In the genomic region with DNA sequence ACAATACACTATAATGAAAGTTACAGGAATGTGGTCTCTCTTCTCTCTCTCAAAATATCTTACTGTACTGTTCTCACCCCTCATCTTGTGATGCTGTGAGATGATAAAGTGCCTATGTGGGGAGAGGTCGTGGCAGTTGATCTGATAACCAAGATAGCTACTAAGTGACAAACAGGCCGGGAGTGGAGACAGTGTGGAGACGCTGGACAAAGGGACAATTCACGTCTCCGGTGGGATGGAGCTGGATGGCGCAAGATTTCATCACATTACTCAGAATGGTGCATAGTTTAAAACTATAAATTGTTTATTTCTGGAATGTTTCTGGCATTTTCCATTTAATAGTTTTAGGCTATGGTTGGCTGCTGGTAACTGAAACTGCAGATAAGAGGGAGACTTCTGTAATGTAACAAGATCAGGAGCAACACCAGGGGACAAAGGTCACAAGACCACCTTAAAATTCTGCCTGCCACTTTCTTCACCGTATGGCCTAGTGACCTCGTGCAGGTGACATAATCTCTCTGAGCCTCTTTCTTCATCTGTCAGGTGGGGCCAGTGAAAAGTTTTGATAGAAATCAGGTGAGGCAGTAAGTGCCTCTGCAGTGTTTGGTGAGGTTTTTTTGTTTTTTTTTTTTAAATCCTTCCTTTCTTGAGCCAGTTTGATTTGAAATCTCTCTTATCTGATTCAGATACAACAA, we compare ENCODE assay signal across 11 cellular contexts. TPM values are rescaled to one million over a fixed set of nuclear protein-coding genes. Genes with fewer than 3 reads are reported as not detected.
DNase-seq lines count a peak whose midpoint lies in the region; FAIRE-seq and TF ChIP-seq lines count a peak whose summit lies in the region.
"Had no signal": no experiment of that assay in that cellular context is flagged by ENCODE, and none has a peak within 500 bp of the region (broad histone marks: within the 10 kb centered on the region; RNA-seq: fewer than 3 reads in every experiment).

No MANE protein-coding gene starts in this region.

- no peak for TF ChIP-seq EP300 in SK-N-SH (IDR thresholded peaks at IDR 0.05; ENCODE audit: borderline replicate concordance in 1 of 2, low read depth in 1 of 2, low read length in 1 of 2)

- H3K79me2 ChIP-seq in GM23248 (ENCODE audit: insufficient read depth) = no peaks in the 10 kb centered on the region
- H3K79me2 ChIP-seq in SK-N-SH (ENCODE audit: insufficient read depth) = peaks cover 6% of the 10 kb centered on the region; the same call in 1 of the 2 replicates
- peaks cover 39% of the 10 kb centered on the region for H3K79me2 ChIP-seq in endothelial cell of umbilical vein (ENCODE audit: control insufficient read depth, insufficient read depth, low read length)

- no peak for TF ChIP-seq POLR2A in endothelial cell of umbilical vein (IDR thresholded peaks at IDR 0.05; ENCODE audit: low read depth, low read length)

- H3K4me2 ChIP-seq in GM23248 (ENCODE audit: unreplicated experiment) = peak overlapping the region; percentile 14
- H3K4me2 ChIP-seq in SK-N-SH = peak overlapping the region; percentile 5
- no peak overlapping the region for H3K4me2 ChIP-seq in endothelial cell of umbilical vein (ENCODE audit: insufficient read depth, low read length)

- H3F3A ChIP-seq in GM23248 (ENCODE audit: insufficient read depth) (peaks cover 32% of the 10 kb centered on the region), SK-N-SH (replicated peaks; ENCODE audit: insufficient read depth) (peaks cover 11% of the 10 kb centered on the region)

- H2AFZ ChIP-seq in GM23248 (0 out of 2 replicates have a peak overlapping the region, but pooled peaks have one; percentile 46), SK-N-SH (ENCODE audit: low read depth) (no peak overlapping the region), endothelial cell of umbilical vein (ENCODE audit: low read depth, low read length) (no peak overlapping the region)

- no peaks in the 10 kb centered on the region for H3K9me3 Mint-ChIP-seq in endothelial cell (ENCODE audit: unreplicated experiment)

- DNase-seq in GM23248 (peak; percentile 17), SK-N-SH (no peak), endothelial cell of umbilical vein (ENCODE audit: low read depth, low spot score) (no peak), pons (ENCODE audit: low spot score) (peak; percentile 73), SKM-1 (lab: John Stamatoyannopoulos, UW; ENCODE audit: unreplicated experiment) (no peak), T1000 (lab: John Stamatoyannopoulos, UW) (no peak), endothelial cell (ENCODE audit: low spot score) (no peak), HEK293T (ENCODE audit: extremely low spot score) (no peak)
- DNase-seq: activated CD8-positive, alpha-beta memory T cell treated with anti-CD3 and anti-CD28 coated beads for 24 hours; NCI-H2171 had no signal

- dilution Hi-C loops in endothelial cell of umbilical vein (cut with MboI; ENCODE audit: extremely low pct_ligation_motif_present, low sequenced_read_pairs) = no loop called here

- intact Hi-C loops in endothelial cell of umbilical vein (cut with micrococcal nuclease) = no loop called here

- H3K9me2 ChIP-seq in GM23248 (ENCODE audit: insufficient read depth) (no peaks in the 10 kb centered on the region), SK-N-SH (no peaks in the 10 kb centered on the region)

- H4K20me1 ChIP-seq in GM23248 (ENCODE audit: insufficient read depth) (no peaks in the 10 kb centered on the region), SK-N-SH (ENCODE audit: insufficient read depth) (no peaks in the 10 kb centered on the region), endothelial cell of umbilical vein (replicated peaks; ENCODE audit: control insufficient read depth, extremely low read depth, insufficient read depth, low read length) (no peaks in the 10 kb centered on the region)

- TF ChIP-seq CTCF in SK-N-SH (IDR thresholded peaks at IDR 0.05) (no peak), endothelial cell of umbilical vein (IDR thresholded peaks at IDR 0.05; ENCODE audit: extremely low read depth in 1 of 2, insufficient read depth in 1 of 2, low read depth in 1 of 2, low read length in 2 of 2) (no peak), endothelial cell (IDR thresholded peaks at IDR 0.05; ENCODE audit: unreplicated experiment) (no peak)

- POLR2A ChIA-PET in SK-N-SH (lab: Yijun Ruan, JAX) (interaction anchor here (1.0 to 2.6 kb wide), 3 partner anchors 8 to 121 kb away, joined by 3 to 10 read pairs (median 6); a partner anchor contains a TSS), endothelial cell of umbilical vein (lab: Charles Lee) (interaction anchor here (1.3 kb wide), 1 partner anchor 17 kb away, joined by 4 read pairs; no protein-coding TSS in a partner anchor), HEK293T (lab: Yijun Ruan, JAX) (interaction anchor here (0.7 kb wide), 1 partner anchor 82 kb away, joined by 3 read pairs; no protein-coding TSS in a partner anchor)

- no peak for FAIRE-seq in endothelial cell of umbilical vein (lab: Jason Lieb, UNC)
- FAIRE-seq: GM12878 had no signal

- no peaks in the 10 kb centered on the region for H3K36me3 ChIP-seq in GM23248 (ENCODE audit: low read depth)
- no peaks in the 10 kb centered on the region for H3K36me3 ChIP-seq in SK-N-SH (replicated peaks in 1 of 2; ENCODE audit: control insufficient read depth in 1 of 2, insufficient read depth in 2 of 2, low read length in 1 of 2)
- no peaks in the 10 kb centered on the region for H3K36me3 ChIP-seq in endothelial cell of umbilical vein (ENCODE audit: control insufficient read depth in 2 of 2, extremely low read depth in 1 of 2, insufficient read depth in 2 of 2, low read length in 2 of 2)

- H3K27me3 Mint-ChIP-seq in endothelial cell (ENCODE audit: unreplicated experiment) = peaks cover 4% of the 10 kb centered on the region

- in situ Hi-C loops in GM23248 (cut with MboI) = no loop called here

- no peaks in the 10 kb centered on the region for H3K9me3 ChIP-seq in GM23248 (ENCODE audit: low read depth)
- no peaks in the 10 kb centered on the region for H3K9me3 ChIP-seq in SK-N-SH
- H3K9me3 ChIP-seq in endothelial cell of umbilical vein (replicated peaks; ENCODE audit: control insufficient read depth, insufficient read depth, low read length) = no peaks in the 10 kb centered on the region

- H3K27ac ChIP-seq in GM23248 (peak overlapping the region; percentile 47), SK-N-SH (ENCODE audit: low read depth in 2 of 2, low read length in 1 of 2) (peak overlapping the region; percentile 59 to 96), endothelial cell of umbilical vein (ENCODE audit: insufficient read depth, low read depth, low read length) (peak overlapping the region; percentile 18)

- WGBS in GM23248 (ENCODE audit: low coverage in 1 of 2, low lambda C conversion rate in 2 of 2, missing lambda C conversion rate in 2 of 2), 2 experiments = 63 to 67% methylated on average over 8 of the region's 8 CpGs
- WGBS in SK-N-SH (ENCODE audit: low lambda C conversion rate) = 49% methylated on average over 8 of the region's 8 CpGs

- no peak overlapping the region for H3K4me3 Mint-ChIP-seq in endothelial cell (ENCODE audit: unreplicated experiment)

- H3K9ac ChIP-seq in GM23248 = peak overlapping the region; percentile 48; the same call in 1 of the 2 replicates
- H3K9ac ChIP-seq in SK-N-SH = no peak overlapping the region
- H3K9ac ChIP-seq in endothelial cell of umbilical vein (replicated peaks; ENCODE audit: extremely low read depth, insufficient read depth, low read length) = peak overlapping the region; percentile 2

- CTCF ChIA-PET in SK-N-SH (lab: Yijun Ruan, JAX) = interaction anchor here (1.5 to 2.6 kb wide), 3 partner anchors 11 to 121 kb away, joined by 6 to 9 read pairs (median 7); a partner anchor contains a TSS
- CTCF ChIA-PET in endothelial cell of umbilical vein (lab: Charles Lee) = interaction anchor here (0.8 to 3.4 kb wide), 5 partner anchors 10 to 192 kb away, joined by 3 to 18 read pairs (median 3); no protein-coding TSS in a partner anchor
- CTCF ChIA-PET in HEK293T (lab: Yijun Ruan, JAX) = interaction anchor here (0.6 to 1.4 kb wide), 2 partner anchors 23 to 56 kb away, joined by 3 to 4 read pairs; no protein-coding TSS in a partner anchor

- H3K9me1 ChIP-seq in endothelial cell of umbilical vein (replicated peaks; ENCODE audit: control insufficient read depth, extremely low read depth, insufficient read depth, low read length) = no peaks in the 10 kb centered on the region

- H3K27me3 ChIP-seq in GM23248 (replicated peaks; ENCODE audit: insufficient read depth) = no peaks in the 10 kb centered on the region
- H3K27me3 ChIP-seq in SK-N-SH (ENCODE audit: insufficient read depth) = no peaks in the 10 kb centered on the region
- H3K27me3 ChIP-seq in endothelial cell of umbilical vein (ENCODE audit: control insufficient read depth in 2 of 2, insufficient read depth in 2 of 2, low read length in 2 of 2) = no peaks in the 10 kb centered on the region

- no peak for TF ChIP-seq RAD21 in SK-N-SH (IDR thresholded peaks at IDR 0.05; ENCODE audit: low read length)

- H3K4me3 ChIP-seq in GM23248 (no peak overlapping the region), SK-N-SH (ENCODE audit: low read depth in 2 of 2, low read length in 1 of 2) (no peak overlapping the region), endothelial cell of umbilical vein (replicated peaks in 1 of 3; ENCODE audit: insufficient read depth in 1 of 3, low read depth in 1 of 3, low read length in 3 of 3) (no peak overlapping the region)
- H3K4me3 ChIP-seq: GM12878 had no signal

- no peak overlapping the region for H3K27ac Mint-ChIP-seq in endothelial cell (ENCODE audit: unreplicated experiment)

- no peaks in the 10 kb centered on the region for H3K36me3 Mint-ChIP-seq in endothelial cell (ENCODE audit: low read depth, unreplicated experiment)

- BruUV-seq in endothelial cell of umbilical vein (replicated peaks; lab: Mats Ljungman, UMichigan) = no TSS peak

- H3K4me1 ChIP-seq in GM23248 (ENCODE audit: insufficient read depth) = peaks cover 44% of the 10 kb centered on the region
- H3K4me1 ChIP-seq in SK-N-SH (ENCODE audit: control insufficient read depth in 1 of 2, insufficient read depth in 2 of 2, low read depth in 1 of 2, low read length in 1 of 2) = peaks cover 44 to 55% of the 10 kb centered on the region in 2 experiments
- peaks cover 17% of the 10 kb centered on the region for H3K4me1 ChIP-seq in endothelial cell of umbilical vein (ENCODE audit: control insufficient read depth, extremely low read depth, insufficient read depth, low read length)

- H3K4me1 Mint-ChIP-seq in endothelial cell (ENCODE audit: unreplicated experiment) = peaks cover 8% of the 10 kb centered on the region

RNA-seq across cellular contexts. Expression of a gene that starts 54.4 kb away (rescaled TPM):
- 1.3 and 3.2 TPM in 2 replicates for total RNA-seq in GM23248 (2014; rRNA removed; shearing (Covaris generic))
- polyA plus RNA-seq in GM23248 (2016; fragmentation: Nextera tagmentation; extraction: Ambion mirVana) (1.8 and 4.1 TPM in 2 replicates), SK-N-SH (2012; rRNA removed) (0.21 and 0.37 TPM in 2 replicates), endothelial cell of umbilical vein (65.2 and 83.3 TPM in 2 replicates)
- polyA plus RNA-seq in SK-N-SH (2012; cell fraction: cytosol; rRNA removed) = 0.07 TPM in 1 of 2 replicates, not detected in the other
- polyA plus RNA-seq in SK-N-SH (2012; cell fraction: nucleus; rRNA removed) = 0.66 and 0.68 TPM in 2 replicates
- total RNA-seq in endothelial cell of umbilical vein (32.5 and 52.4 TPM in 2 replicates), endothelial cell (ENCODE audit: unreplicated experiment) (5.8 TPM)
- polyA plus RNA-seq in endothelial cell of umbilical vein (2011; cell fraction: cytosol; rRNA removed) = 27.0 and 35.2 TPM in 2 replicates
- polyA plus RNA-seq in endothelial cell of umbilical vein (2011; cell fraction: nucleus; rRNA removed) = 39.8 and 48.8 TPM in 2 replicates
- polyA plus RNA-seq in endothelial cell of umbilical vein (2012) = 33.2 and 63.8 TPM in 2 replicates
- 59.6 and 74.2 TPM in 2 replicates for polyA minus RNA-seq in endothelial cell of umbilical vein
- not detected for polyA minus RNA-seq in endothelial cell of umbilical vein (2011; cell fraction: cytosol; rRNA and poly(A)+ RNA removed)
- polyA minus RNA-seq in endothelial cell of umbilical vein (2011; cell fraction: nucleus; rRNA and poly(A)+ RNA removed) = 21.3 and 25.5 TPM in 2 replicates

Comparison
In these comparisons a context has a peak if more than half of its experiments do, and no peak if none do; other contexts are left out.
1. DNase-seq: peak in GM23248 (single experiment) and pons (single experiment); none in SK-N-SH (single experiment), endothelial cell of umbilical vein (single experiment), SKM-1 (single experiment), T1000 (single experiment), endothelial cell (single experiment) and HEK293T (single experiment).
2. H3K27ac ChIP-seq: peak in every context shown above with its lines; median percentile 78 in SK-N-SH; 47 in GM23248; 18 in endothelial cell of umbilical vein.